In the genomic region with DNA sequence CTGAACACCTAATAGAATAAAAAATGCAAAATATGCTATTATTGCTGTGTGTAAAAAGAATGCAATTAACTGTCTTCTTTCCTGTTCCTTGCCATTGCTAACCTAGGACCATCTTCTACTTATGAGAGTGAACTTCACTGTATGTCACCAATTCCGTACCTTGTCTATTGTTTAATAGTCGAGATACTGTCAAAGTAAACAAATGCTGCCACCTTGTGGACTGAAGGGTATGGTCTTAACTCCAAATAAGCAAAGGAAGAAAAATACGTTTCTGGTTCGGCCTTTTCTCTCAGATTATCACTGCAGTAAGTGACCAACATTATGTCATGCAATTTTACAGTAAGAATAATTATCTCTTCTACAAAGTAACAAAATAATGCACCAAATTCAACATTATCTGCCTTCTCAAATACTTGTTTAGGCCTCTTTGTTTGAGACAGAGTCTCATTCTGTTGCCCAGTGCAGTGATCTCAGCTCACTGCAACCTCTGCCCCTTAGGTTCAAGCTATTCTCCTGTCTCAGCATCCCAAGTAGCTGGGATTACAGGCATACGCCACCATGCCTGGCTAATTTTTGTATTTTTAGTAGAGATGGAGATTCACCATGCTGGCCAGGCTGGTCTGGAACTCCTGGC, we compare ENCODE assay signal across 1 cellular context.
TF ChIP-seq lines count a peak whose summit lies in the region.

No MANE protein-coding gene starts in this region.

TF ChIP-seq in K562, 482 proteins besides CTCF, POLR2A, EP300 and RAD21 (continued from another document and continues in another):
- TF ChIP-seq ATF3 (IDR thresholded peaks at IDR 0.05) (no peak), ATF3 (CRISPR knock-in tag; conservative IDR thresholded peaks at IDR 0.05) (no peak), HMBOX1 (IDR thresholded peaks at IDR 0.05) (no peak), RBM14 (IDR thresholded peaks at IDR 0.05; ENCODE audit: borderline replicate concordance, insufficient read depth, low read depth, low read length) (no peak), PYGO2 (tag; IDR thresholded peaks at IDR 0.05) (no peak), HOMEZ (CRISPR knock-in tag; IDR thresholded peaks at IDR 0.05) (no peak), FOXA3 (CRISPR knock-in tag; conservative IDR thresholded peaks at IDR 0.05 in 1 of 2, IDR thresholded peaks at IDR 0.05 in 1 of 2) (peak; percentile 96 to 97), MYC (IDR thresholded peaks at IDR 0.05; ENCODE audit: low read depth, low read length) (no peak), MYC (CRISPR knock-in tag; IDR thresholded peaks at IDR 0.05; ENCODE audit: borderline replicate concordance, low read depth) (no peak), FOXK2 (conservative IDR thresholded peaks at IDR 0.05 in 1 of 2, IDR thresholded peaks at IDR 0.05 in 1 of 2; ENCODE audit: low read depth in 2 of 2) (no peak), ZNF197 (CRISPR knock-in tag; IDR thresholded peaks at IDR 0.05; ENCODE audit: low read depth) (no peak), HSF4 (CRISPR knock-in tag; IDR thresholded peaks at IDR 0.05; ENCODE audit: borderline replicate concordance) (no peak), NR1H2 (CRISPR knock-in tag; IDR thresholded peaks at IDR 0.05) (no peak), FOXJ2 (tag; IDR thresholded peaks at IDR 0.05) (0 out of 2 replicates have a peak, but pooled peaks have one; percentile 35), PHB2 (IDR thresholded peaks at IDR 0.05; ENCODE audit: low read depth) (no peak), HES1 (IDR thresholded peaks at IDR 0.05; ENCODE audit: low read depth) (no peak), POLR2AphosphoS2 (IDR thresholded peaks at IDR 0.05; ENCODE audit: low read length) (no peak), EP400 (IDR thresholded peaks at IDR 0.05) (0 out of 2 replicates have a peak, but pooled peaks have one; percentile 22), ZBED1 (IDR thresholded peaks at IDR 0.05) (no peak), SLC30A9 (CRISPR knock-in tag; IDR thresholded peaks at IDR 0.05) (no peak), PTRF (tag; IDR thresholded peaks at IDR 0.05) (no peak)
- TF ChIP-seq, protein P1, sequence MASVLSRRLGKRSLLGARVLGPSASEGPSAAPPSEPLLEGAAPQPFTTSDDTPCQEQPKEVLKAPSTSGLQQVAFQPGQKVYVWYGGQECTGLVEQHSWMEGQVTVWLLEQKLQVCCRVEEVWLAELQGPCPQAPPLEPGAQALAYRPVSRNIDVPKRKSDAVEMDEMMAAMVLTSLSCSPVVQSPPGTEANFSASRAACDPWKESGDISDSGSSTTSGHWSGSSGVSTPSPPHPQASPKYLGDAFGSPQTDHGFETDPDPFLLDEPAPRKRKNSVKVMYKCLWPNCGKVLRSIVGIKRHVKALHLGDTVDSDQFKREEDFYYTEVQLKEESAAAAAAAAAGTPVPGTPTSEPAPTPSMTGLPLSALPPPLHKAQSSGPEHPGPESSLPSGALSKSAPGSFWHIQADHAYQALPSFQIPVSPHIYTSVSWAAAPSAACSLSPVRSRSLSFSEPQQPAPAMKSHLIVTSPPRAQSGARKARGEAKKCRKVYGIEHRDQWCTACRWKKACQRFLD (CRISPR knock-in tag; IDR thresholded peaks at IDR 0.05): no peak
- TF ChIP-seq, protein P2, sequence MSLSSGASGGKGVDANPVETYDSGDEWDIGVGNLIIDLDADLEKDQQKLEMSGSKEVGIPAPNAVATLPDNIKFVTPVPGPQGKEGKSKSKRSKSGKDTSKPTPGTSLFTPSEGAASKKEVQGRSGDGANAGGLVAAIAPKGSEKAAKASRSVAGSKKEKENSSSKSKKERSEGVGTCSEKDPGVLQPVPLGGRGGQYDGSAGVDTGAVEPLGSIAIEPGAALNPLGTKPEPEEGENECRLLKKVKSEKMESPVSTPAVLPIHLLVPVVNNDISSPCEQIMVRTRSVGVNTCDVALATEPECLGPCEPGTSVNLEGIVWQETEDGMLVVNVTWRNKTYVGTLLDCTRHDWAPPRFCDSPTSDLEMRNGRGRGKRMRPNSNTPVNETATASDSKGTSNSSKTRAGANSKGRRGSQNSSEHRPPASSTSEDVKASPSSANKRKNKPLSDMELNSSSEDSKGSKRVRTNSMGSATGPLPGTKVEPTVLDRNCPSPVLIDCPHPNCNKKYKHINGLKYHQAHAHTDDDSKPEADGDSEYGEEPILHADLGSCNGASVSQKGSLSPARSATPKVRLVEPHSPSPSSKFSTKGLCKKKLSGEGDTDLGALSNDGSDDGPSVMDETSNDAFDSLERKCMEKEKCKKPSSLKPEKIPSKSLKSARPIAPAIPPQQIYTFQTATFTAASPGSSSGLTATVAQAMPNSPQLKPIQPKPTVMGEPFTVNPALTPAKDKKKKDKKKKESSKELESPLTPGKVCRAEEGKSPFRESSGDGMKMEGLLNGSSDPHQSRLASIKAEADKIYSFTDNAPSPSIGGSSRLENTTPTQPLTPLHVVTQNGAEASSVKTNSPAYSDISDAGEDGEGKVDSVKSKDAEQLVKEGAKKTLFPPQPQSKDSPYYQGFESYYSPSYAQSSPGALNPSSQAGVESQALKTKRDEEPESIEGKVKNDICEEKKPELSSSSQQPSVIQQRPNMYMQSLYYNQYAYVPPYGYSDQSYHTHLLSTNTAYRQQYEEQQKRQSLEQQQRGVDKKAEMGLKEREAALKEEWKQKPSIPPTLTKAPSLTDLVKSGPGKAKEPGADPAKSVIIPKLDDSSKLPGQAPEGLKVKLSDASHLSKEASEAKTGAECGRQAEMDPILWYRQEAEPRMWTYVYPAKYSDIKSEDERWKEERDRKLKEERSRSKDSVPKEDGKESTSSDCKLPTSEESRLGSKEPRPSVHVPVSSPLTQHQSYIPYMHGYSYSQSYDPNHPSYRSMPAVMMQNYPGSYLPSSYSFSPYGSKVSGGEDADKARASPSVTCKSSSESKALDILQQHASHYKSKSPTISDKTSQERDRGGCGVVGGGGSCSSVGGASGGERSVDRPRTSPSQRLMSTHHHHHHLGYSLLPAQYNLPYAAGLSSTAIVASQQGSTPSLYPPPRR (CRISPR knock-in tag; IDR thresholded peaks at IDR 0.05; ENCODE audit: borderline replicate concordance): no peak
- TF ChIP-seq, protein P3, sequence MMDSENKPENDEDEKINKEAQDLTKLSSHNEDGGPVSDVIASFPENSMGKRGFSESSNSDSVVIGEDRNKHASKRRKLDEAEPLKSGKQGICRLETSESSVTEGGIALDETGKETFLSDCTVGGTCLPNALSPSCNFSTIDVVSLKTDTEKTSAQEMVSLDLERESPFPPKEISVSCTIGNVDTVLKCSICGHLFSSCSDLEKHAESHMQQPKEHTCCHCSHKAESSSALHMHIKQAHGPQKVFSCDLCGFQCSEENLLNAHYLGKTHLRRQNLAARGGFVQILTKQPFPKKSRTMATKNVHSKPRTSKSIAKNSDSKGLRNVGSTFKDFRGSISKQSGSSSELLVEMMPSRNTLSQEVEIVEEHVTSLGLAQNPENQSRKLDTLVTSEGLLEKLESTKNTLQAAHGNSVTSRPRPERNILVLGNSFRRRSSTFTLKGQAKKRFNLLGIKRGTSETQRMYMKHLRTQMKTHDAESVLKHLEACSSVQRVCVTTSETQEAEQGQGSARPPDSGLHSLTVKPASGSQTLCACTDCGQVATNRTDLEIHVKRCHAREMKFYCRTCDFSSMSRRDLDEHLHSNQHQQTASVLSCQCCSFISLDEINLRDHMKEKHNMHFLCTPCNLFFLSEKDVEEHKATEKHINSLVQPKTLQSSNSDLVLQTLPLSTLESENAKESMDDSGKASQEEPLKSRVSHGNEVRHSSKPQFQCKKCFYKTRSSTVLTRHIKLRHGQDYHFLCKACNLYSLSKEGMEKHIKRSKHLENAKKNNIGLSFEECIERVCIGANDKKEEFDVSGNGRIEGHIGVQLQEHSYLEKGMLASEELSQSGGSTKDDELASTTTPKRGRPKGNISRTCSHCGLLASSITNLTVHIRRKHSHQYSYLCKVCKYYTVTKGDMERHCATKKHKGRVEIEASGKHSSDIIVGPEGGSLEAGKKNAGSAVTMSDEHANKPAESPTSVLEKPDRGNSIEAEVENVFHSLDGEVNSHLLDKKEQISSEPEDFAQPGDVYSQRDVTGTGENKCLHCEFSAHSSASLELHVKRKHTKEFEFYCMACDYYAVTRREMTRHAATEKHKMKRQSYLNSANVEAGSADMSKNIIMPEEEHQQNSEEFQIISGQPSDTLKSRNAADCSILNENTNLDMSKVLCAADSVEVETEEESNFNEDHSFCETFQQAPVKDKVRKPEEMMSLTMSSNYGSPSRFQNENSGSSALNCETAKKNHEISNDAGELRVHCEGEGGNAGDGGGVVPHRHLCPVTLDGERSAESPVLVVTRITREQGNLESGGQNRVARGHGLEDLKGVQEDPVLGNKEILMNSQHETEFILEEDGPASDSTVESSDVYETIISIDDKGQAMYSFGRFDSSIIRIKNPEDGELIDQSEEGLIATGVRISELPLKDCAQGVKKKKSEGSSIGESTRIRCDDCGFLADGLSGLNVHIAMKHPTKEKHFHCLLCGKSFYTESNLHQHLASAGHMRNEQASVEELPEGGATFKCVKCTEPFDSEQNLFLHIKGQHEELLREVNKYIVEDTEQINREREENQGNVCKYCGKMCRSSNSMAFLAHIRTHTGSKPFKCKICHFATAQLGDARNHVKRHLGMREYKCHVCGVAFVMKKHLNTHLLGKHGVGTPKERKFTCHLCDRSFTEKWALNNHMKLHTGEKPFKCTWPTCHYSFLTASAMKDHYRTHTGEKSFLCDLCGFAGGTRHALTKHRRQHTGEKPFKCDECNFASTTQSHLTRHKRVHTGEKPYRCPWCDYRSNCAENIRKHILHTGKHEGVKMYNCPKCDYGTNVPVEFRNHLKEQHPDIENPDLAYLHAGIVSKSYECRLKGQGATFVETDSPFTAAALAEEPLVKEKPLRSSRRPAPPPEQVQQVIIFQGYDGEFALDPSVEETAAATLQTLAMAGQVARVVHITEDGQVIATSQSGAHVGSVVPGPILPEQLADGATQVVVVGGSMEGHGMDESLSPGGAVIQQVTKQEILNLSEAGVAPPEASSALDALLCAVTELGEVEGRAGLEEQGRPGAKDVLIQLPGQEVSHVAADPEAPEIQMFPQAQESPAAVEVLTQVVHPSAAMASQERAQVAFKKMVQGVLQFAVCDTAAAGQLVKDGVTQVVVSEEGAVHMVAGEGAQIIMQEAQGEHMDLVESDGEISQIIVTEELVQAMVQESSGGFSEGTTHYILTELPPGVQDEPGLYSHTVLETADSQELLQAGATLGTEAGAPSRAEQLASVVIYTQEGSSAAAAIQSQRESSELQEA (IDR thresholded peaks at IDR 0.05; ENCODE audit: low read depth): no peak
- TF ChIP-seq, protein P4, sequence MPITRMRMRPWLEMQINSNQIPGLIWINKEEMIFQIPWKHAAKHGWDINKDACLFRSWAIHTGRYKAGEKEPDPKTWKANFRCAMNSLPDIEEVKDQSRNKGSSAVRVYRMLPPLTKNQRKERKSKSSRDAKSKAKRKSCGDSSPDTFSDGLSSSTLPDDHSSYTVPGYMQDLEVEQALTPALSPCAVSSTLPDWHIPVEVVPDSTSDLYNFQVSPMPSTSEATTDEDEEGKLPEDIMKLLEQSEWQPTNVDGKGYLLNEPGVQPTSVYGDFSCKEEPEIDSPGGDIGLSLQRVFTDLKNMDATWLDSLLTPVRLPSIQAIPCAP (CRISPR knock-in tag; IDR thresholded peaks at IDR 0.05; ENCODE audit: borderline replicate concordance): no peak
- TF ChIP-seq, protein P5, sequence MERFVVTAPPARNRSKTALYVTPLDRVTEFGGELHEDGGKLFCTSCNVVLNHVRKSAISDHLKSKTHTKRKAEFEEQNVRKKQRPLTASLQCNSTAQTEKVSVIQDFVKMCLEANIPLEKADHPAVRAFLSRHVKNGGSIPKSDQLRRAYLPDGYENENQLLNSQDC (CRISPR knock-in tag; IDR thresholded peaks at IDR 0.05): no peak
- TF ChIP-seq, protein P6, sequence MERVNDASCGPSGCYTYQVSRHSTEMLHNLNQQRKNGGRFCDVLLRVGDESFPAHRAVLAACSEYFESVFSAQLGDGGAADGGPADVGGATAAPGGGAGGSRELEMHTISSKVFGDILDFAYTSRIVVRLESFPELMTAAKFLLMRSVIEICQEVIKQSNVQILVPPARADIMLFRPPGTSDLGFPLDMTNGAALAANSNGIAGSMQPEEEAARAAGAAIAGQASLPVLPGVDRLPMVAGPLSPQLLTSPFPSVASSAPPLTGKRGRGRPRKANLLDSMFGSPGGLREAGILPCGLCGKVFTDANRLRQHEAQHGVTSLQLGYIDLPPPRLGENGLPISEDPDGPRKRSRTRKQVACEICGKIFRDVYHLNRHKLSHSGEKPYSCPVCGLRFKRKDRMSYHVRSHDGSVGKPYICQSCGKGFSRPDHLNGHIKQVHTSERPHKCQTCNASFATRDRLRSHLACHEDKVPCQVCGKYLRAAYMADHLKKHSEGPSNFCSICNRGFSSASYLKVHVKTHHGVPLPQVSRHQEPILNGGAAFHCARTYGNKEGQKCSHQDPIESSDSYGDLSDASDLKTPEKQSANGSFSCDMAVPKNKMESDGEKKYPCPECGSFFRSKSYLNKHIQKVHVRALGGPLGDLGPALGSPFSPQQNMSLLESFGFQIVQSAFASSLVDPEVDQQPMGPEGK (CRISPR knock-in tag; IDR thresholded peaks at IDR 0.05; ENCODE audit: borderline replicate concordance): no peak
